In the genomic region with DNA sequence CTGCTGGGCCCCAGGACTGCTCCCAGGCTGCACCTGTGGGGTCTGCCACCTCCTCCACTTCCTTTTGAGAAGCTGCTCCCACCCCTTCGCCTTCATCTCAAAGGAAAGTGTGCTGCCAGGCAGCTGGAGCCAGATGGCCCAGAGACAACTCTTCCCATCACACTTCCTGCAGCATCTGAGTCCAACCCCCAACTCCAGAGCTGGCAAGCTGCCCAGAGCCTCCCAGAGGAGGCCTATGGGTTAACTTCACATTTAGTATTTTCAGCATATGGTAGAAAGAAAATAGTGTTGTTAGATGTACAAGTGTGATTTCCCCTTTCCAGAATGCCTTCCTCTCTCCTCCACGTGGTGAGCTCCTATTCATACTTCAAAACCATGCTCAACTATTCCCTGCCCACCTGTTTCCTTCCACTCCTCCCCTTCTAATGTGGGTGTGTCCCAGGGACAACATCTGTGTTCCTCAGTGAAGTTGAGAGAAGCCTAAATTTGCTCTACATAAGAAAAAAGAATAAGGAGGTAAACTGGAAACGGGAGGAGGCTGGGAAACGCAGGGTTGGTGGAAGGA, we compare ENCODE assay signal across 18 cellular contexts. TPM values are rescaled to one million over a fixed set of nuclear protein-coding genes. Genes with fewer than 3 reads are reported as not detected.
DNase-seq lines count a peak whose midpoint lies in the region; TF ChIP-seq lines count a peak whose summit lies in the region.
"Had no signal": no experiment of that assay in that cellular context is flagged by ENCODE, and none has a peak within 500 bp of the region (broad histone marks: within the 10 kb centered on the region; RNA-seq: fewer than 3 reads in every experiment).

No MANE protein-coding gene starts in this region.

- H3K4me1 ChIP-seq in smooth muscle cell (ENCODE audit: low read depth) = no peaks in the 10 kb centered on the region

- no peaks in the 10 kb centered on the region for H3K27me3 ChIP-seq in smooth muscle cell (ENCODE audit: low read depth)
- H3K27me3 ChIP-seq: Peyer's patch had no signal

- no peaks in the 10 kb centered on the region for H3F3A ChIP-seq in smooth muscle cell (ENCODE audit: low read depth)

- H2AFZ ChIP-seq in smooth muscle cell (ENCODE audit: low read depth) = no peak overlapping the region

- DNase-seq in NCI-H2029 (lab: John Stamatoyannopoulos, UW) (peak; percentile 3), NCI-H2029 treated with DMSO at 0.1 percent for 48 hours (lab: John Stamatoyannopoulos, UW) (no peak), NCI-H524 (lab: John Stamatoyannopoulos, UW) (peak; percentile 88 to 95), fibroblast of pulmonary artery (ENCODE audit: low read depth) (peak; percentile 10), smooth muscle cell (lab: John Stamatoyannopoulos, UW; ENCODE audit: unreplicated experiment) (peak; percentile 10), hepatic stellate cell (ENCODE audit: low spot score) (no peak), ureter (ENCODE audit: low spot score) (no peak), hippocampal formation (lab: John Stamatoyannopoulos, UW) (no peak)
- DNase-seq: 8988T; activated CD4-positive, alpha-beta T cell treated with anti-CD3 and anti-CD28 coated beads for 4 hours; activated naive CD8-positive, alpha-beta T cell treated with anti-CD3 and anti-CD28 coated beads, Interleukin-2, amount 10 ng/mL, durations not matched to agents 7 days and 5 days; activated T-cell treated with anti-CD3 and anti-CD28 coated beads for 4 hours; CD4-positive, alpha-beta T cell; Peyer's patch; sigmoid colon; stimulated activated naive CD4-positive, alpha-beta T cell treated with Interleukin-2 at 50 U/mL for 16 hours; T-helper 17 cell had no signal

- no peak overlapping the region for H3K27ac ChIP-seq in smooth muscle cell (ENCODE audit: low read depth)
- H3K27ac ChIP-seq: Peyer's patch, sigmoid colon had no signal

- H3K4me2 ChIP-seq in smooth muscle cell = no peak overlapping the region

- H3K79me2 ChIP-seq in smooth muscle cell (ENCODE audit: low read depth) = no peaks in the 10 kb centered on the region

- TF ChIP-seq CTCF in fibroblast of pulmonary artery (IDR thresholded peaks at IDR 0.05; ENCODE audit: low read length, missing control alignments) (no peak), smooth muscle cell (IDR thresholded peaks at IDR 0.05; ENCODE audit: borderline replicate concordance, insufficient read depth, poor library complexity, severe bottlenecking) (no peak)

- no peaks in the 10 kb centered on the region for H3K9me3 ChIP-seq in smooth muscle cell (replicated peaks; ENCODE audit: low read depth)
- H3K9me3 ChIP-seq: Peyer's patch, sigmoid colon had no signal

- whole genome bisulfite sequencing in smooth muscle cell (ENCODE audit: low lambda C conversion rate) = 48% methylated on average over 4 of the region's 4 CpGs

- no peaks in the 10 kb centered on the region for H3K36me3 ChIP-seq in smooth muscle cell (ENCODE audit: low read depth)
- H3K36me3 ChIP-seq: Peyer's patch, sigmoid colon had no signal

- no peak overlapping the region for H3K4me3 ChIP-seq in fibroblast of pulmonary artery (replicated peaks; ENCODE audit: low read depth, low read length)
- no peak overlapping the region for H3K4me3 ChIP-seq in smooth muscle cell
- H3K4me3 ChIP-seq: Peyer's patch, sigmoid colon had no signal

- H4K20me1 ChIP-seq in smooth muscle cell (ENCODE audit: low read depth) = no peaks in the 10 kb centered on the region

- H3K9ac ChIP-seq in smooth muscle cell (ENCODE audit: low read depth) = no peak overlapping the region

RNA-seq across cellular contexts. Expression of a gene that starts 38.6 kb away (rescaled TPM):
- total RNA-seq in smooth muscle cell (0.36 and 0.63 TPM in 2 replicates), ureter (26.6 TPM)
- polyA plus RNA-seq in smooth muscle cell = 0.52 and 0.54 TPM in 2 replicates
- total RNA-seq: activated naive CD8-positive, alpha-beta T cell treated with anti-CD3 and anti-CD28 coated beads, Interleukin-2, amount 10 ng/mL, durations not matched to agents 7 days and 5 days; LHCN-M2 had no signal

Comparison
In these comparisons a context has a peak if more than half of its experiments do, and no peak if none do; other contexts are left out.
1. DNase-seq: peak in NCI-H2029 (single experiment), NCI-H524 (2 of 2), fibroblast of pulmonary artery (single experiment) and smooth muscle cell (single experiment); none in NCI-H2029 treated with DMSO at 0.1 percent for 48 hours (single experiment), hepatic stellate cell (single experiment), ureter (single experiment) and hippocampal formation (0 of 2).
2. RNA of a gene that starts 38.6 kb away (total RNA-seq): 26.6 TPM in ureter (single experiment); 0.36 to 0.63 TPM in smooth muscle cell; every median in the first group is over 10 times any median in the second.